8 cellular contexts compared by ENCODE assay signal in genomic region chr10:51879238-51879637, GRCh38.
A peak's percentile ranks its signal among the peaks of the same experiment; 100 is the strongest.
DNase-seq lines count a peak whose midpoint lies in the region; ATAC-seq and TF ChIP-seq lines count a peak whose summit lies in the region.

No MANE protein-coding gene starts in this region.

- intact Hi-C loops in esophagus squamous epithelium (cut with DNase I), result no loop called here

- no peaks in the 10 kb centered on the region for H3K4me1 ChIP-seq in RWPE2 (ENCODE audit: insufficient read depth, poor library complexity, severe bottlenecking)
- H3K4me1 ChIP-seq in esophagus squamous epithelium, result peaks cover 0 to 15% (median 6%) of the 10 kb centered on the region in 3 donors
- H3K4me1 ChIP-seq in skeletal muscle satellite cell (ENCODE audit: control insufficient read depth, insufficient read depth, low read length), result peaks cover 8% of the 10 kb centered on the region

- WGBS in esophagus squamous epithelium, 2 donors, result 0 to 12% methylated on average over 1 of the region's 1 CpG

- no peaks in the 10 kb centered on the region for H3K9me3 ChIP-seq in RWPE2 (ENCODE audit: severe bottlenecking)
- no peaks in the 10 kb centered on the region for H3K9me3 ChIP-seq in esophagus squamous epithelium
- H3K9me3 ChIP-seq in skeletal muscle satellite cell (replicated peaks; ENCODE audit: low read length), result no peaks in the 10 kb centered on the region

- TF ChIP-seq CTCF in RWPE2 (IDR thresholded peaks at IDR 0.05; ENCODE audit: poor library complexity, severe bottlenecking) (no peak), esophagus squamous epithelium (IDR thresholded peaks at IDR 0.05) (no peak)

- ATAC-seq in HG02852 (IDR thresholded peaks at IDR 0.05; ENCODE audit: unreplicated experiment), result peak; percentile 94
- ATAC-seq in RWPE2 (ENCODE audit: low read depth), result peak; percentile 98

- H3K4me3 ChIP-seq in RWPE2 (ENCODE audit: severe bottlenecking) (no peak overlapping the region), esophagus squamous epithelium (peak overlapping the region in 1 of 4 donors; percentile 4), skeletal muscle satellite cell (ENCODE audit: low read length) (no peak overlapping the region)

- no peak for TF ChIP-seq POLR2A in esophagus squamous epithelium (IDR thresholded peaks at IDR 0.05)

- no peaks in the 10 kb centered on the region for H3K36me3 ChIP-seq in RWPE2 (ENCODE audit: low read depth)
- no peaks in the 10 kb centered on the region for H3K36me3 ChIP-seq in esophagus squamous epithelium
- H3K36me3 ChIP-seq in skeletal muscle satellite cell (ENCODE audit: insufficient read depth, low read length), result no peaks in the 10 kb centered on the region

- H3K4me2 ChIP-seq in skeletal muscle satellite cell (ENCODE audit: low read length), result peak overlapping the region; percentile 23

- DNase-seq in activated naive CD4-positive, alpha-beta T cell treated with Interleukin-2 at 50 U/mL for 16 hours, result peak; percentile 34
- DNase-seq in activated naive CD4-positive, alpha-beta T cell (lab: John Stamatoyannopoulos, UW), result no peak
- DNase-seq in RWPE2 (ENCODE audit: low spot score), result no peak
- no peak for DNase-seq in esophagus squamous epithelium (lab: John Stamatoyannopoulos, UW)
- DNase-seq in NCI-H2081 (lab: John Stamatoyannopoulos, UW), result no peak
- DNase-seq in NCI-H748 treated with DMSO at 0.1 percent for 48 hours (lab: John Stamatoyannopoulos, UW), result no peak

- no peaks in the 10 kb centered on the region for H3K27me3 ChIP-seq in RWPE2 (ENCODE audit: insufficient read depth, poor library complexity, severe bottlenecking)
- no peaks in the 10 kb centered on the region for H3K27me3 ChIP-seq in esophagus squamous epithelium
- no peaks in the 10 kb centered on the region for H3K27me3 ChIP-seq in skeletal muscle satellite cell (ENCODE audit: control insufficient read depth, insufficient read depth, low read length)

- no peak overlapping the region for H3K9ac ChIP-seq in skeletal muscle satellite cell (ENCODE audit: low read depth, low read length)

- H3K27ac ChIP-seq in RWPE2 (ENCODE audit: poor library complexity, severe bottlenecking) (peak overlapping the region; percentile 50), esophagus squamous epithelium (peak overlapping the region; percentile 22 to 67 (median 50))
